23 cellular contexts compared by ENCODE assay signal in genomic region chr15:89826671-89827655, GRCh38. TPM values are rescaled to one million over a fixed set of nuclear protein-coding genes. Genes with fewer than 3 reads are reported as not detected.
DNase-seq lines count a peak whose midpoint lies in the region; ATAC-seq and TF ChIP-seq lines count a peak whose summit lies in the region.
"Had no signal": no experiment of that assay in that cellular context is flagged by ENCODE, and none has a peak within 500 bp of the region (broad histone marks: within the 10 kb centered on the region; RNA-seq: fewer than 3 reads in every experiment).

No MANE protein-coding gene starts in this region.

- ATAC-seq in activated T-cell treated with anti-CD3 and anti-CD28 coated beads, Interleukin-2, amount 50 U/mL, for 72 hours (replicated peaks in 1 of 2): no peak
- ATAC-seq in HG02798 (IDR thresholded peaks at IDR 0.05; ENCODE audit: poor library complexity, unreplicated experiment): no peak
- ATAC-seq: natural killer cell treated with Interleukin-12 subunit alpha and Interleukin-12 subunit beta and Interleukin-15 and Interleukin-18, amount 100 ng/mL, for 72 hours; PC-3 had no signal

- no peaks in the 10 kb centered on the region for H3K9me3 ChIP-seq in Caco-2
- no peaks in the 10 kb centered on the region for H3K9me3 ChIP-seq in breast epithelium
- H3K9me3 ChIP-seq in HAP-1: no peaks in the 10 kb centered on the region

- H3K27ac Mint-ChIP-seq in Caco-2 (ENCODE audit: unreplicated experiment): peak overlapping the region; percentile 46
- peak overlapping the region; percentile 89 for H3K27ac Mint-ChIP-seq in HFFc6
- H3K27ac Mint-ChIP-seq in neural crest cell (ENCODE audit: unreplicated experiment): peak overlapping the region; percentile 58
- no peak overlapping the region for H3K27ac Mint-ChIP-seq in activated T-cell treated with anti-CD3 and anti-CD28 coated beads, Interleukin-2, amount 50 U/mL, for 72 hours
- H3K27ac Mint-ChIP-seq: natural killer cell treated with Interleukin-12 subunit alpha and Interleukin-12 subunit beta and Interleukin-15 and Interleukin-18, amount 100 ng/mL, for 72 hours; stimulated activated naive CD8-positive, alpha-beta T cell treated with anti-CD3 and anti-CD28 coated beads, Interleukin-15, Interleukin-2, amounts not matched to agents 100 ng/mL and 50 ng/mL, for 24 hours; T-helper 1 cell treated with Interleukin-12 subunit alpha and Interleukin-12 subunit beta and Interleukin-4 antibody, amounts not matched to agents 30 μg/mL and 1 μg/mL, for 36 hours; type B pancreatic cell had no signal

- BruUV-seq in Caco-2 (replicated peaks; lab: Mats Ljungman, UMichigan): no TSS peak

- TF ChIP-seq CTCF in Caco-2 (IDR thresholded peaks at IDR 0.05; ENCODE audit: insufficient read depth in 1 of 2, low read depth in 1 of 2, low read length in 1 of 2, severe bottlenecking in 1 of 2, unreplicated experiment in 1 of 2) (no peak), HFFc6 (IDR thresholded peaks at IDR 0.05) (no peak), breast epithelium (IDR thresholded peaks at IDR 0.05) (no peak), neural crest cell (conservative IDR thresholded peaks at IDR 0.05) (no peak)

- H3K9me3 Mint-ChIP-seq in Caco-2 (ENCODE audit: unreplicated experiment) (no peaks in the 10 kb centered on the region), HFFc6 (no peaks in the 10 kb centered on the region), neural crest cell (no peaks in the 10 kb centered on the region)
- no peaks in the 10 kb centered on the region for H3K9me3 Mint-ChIP-seq in activated T-cell treated with anti-CD3 and anti-CD28 coated beads, Interleukin-2, amount 50 U/mL, for 72 hours
- H3K9me3 Mint-ChIP-seq: natural killer cell treated with Interleukin-12 subunit alpha and Interleukin-12 subunit beta and Interleukin-15 and Interleukin-18, amount 100 ng/mL, for 72 hours; stimulated activated naive CD8-positive, alpha-beta T cell treated with anti-CD3 and anti-CD28 coated beads, Interleukin-15, Interleukin-2, amounts not matched to agents 100 ng/mL and 50 ng/mL, for 24 hours; T-helper 1 cell treated with Interleukin-12 subunit alpha and Interleukin-12 subunit beta and Interleukin-4 antibody, amounts not matched to agents 30 μg/mL and 1 μg/mL, for 36 hours; type B pancreatic cell had no signal

- DNase-seq in Caco-2: no peak
- no peak for DNase-seq in HFFc6
- no peak for DNase-seq in breast epithelium (ENCODE audit: low spot score in 2 of 2)
- DNase-seq in neural crest cell (ENCODE audit: low read depth, low spot score): no peak
- DNase-seq in activated T-cell treated with anti-CD3 and anti-CD28 coated beads, Interleukin-2, amount 50 U/mL, for 72 hours: no peak
- DNase-seq in HAP-1 (ENCODE audit: low spot score in 2 of 2): no peak
- DNase-seq: activated CD4-positive, alpha-beta T cell treated with anti-CD3 and anti-CD28 coated beads, Interleukin-2, amount 50 U/mL, for 48 hours; AML-193; anterior cingulate cortex; COR-L47; effector memory CD4-positive, alpha-beta T cell; NCI-H187 treated with DMSO at 0.1 percent for 48 hours; NCI-H226; NCI-H82; PC-3; stimulated activated CD4-positive, alpha-beta T cell treated with anti-CD3 and anti-CD28 coated beads, Interleukin-2, amount 100 ng/mL, for 24 hours had no signal

- H3K4me1 ChIP-seq in Caco-2 (peaks cover 16% of the 10 kb centered on the region; the same call in 1 of the 2 replicates), breast epithelium (peaks cover 5 to 20% of the 10 kb centered on the region in 2 donors), HAP-1 (no peaks in the 10 kb centered on the region)

- H3K4me1 Mint-ChIP-seq in Caco-2 (ENCODE audit: low read depth, unreplicated experiment) (peaks cover 21% of the 10 kb centered on the region), HFFc6 (ENCODE audit: low read depth) (peaks cover 74% of the 10 kb centered on the region), neural crest cell (peaks cover 27% of the 10 kb centered on the region)
- no peaks in the 10 kb centered on the region for H3K4me1 Mint-ChIP-seq in activated T-cell treated with anti-CD3 and anti-CD28 coated beads, Interleukin-2, amount 50 U/mL, for 72 hours (ENCODE audit: low read depth)

- no peaks in the 10 kb centered on the region for H3K27me3 Mint-ChIP-seq in Caco-2 (ENCODE audit: insufficient read depth, unreplicated experiment)
- peaks cover 3% of the 10 kb centered on the region for H3K27me3 Mint-ChIP-seq in HFFc6 (ENCODE audit: insufficient read depth)
- H3K27me3 Mint-ChIP-seq in neural crest cell (ENCODE audit: low read depth): no peaks in the 10 kb centered on the region
- H3K27me3 Mint-ChIP-seq in activated T-cell treated with anti-CD3 and anti-CD28 coated beads, Interleukin-2, amount 50 U/mL, for 72 hours (ENCODE audit: low read depth): peaks cover 7% of the 10 kb centered on the region
- H3K27me3 Mint-ChIP-seq: natural killer cell treated with Interleukin-12 subunit alpha and Interleukin-12 subunit beta and Interleukin-15 and Interleukin-18, amount 100 ng/mL, for 72 hours had no signal

- no peaks in the 10 kb centered on the region for H3K36me3 ChIP-seq in Caco-2 (ENCODE audit: control insufficient read depth, insufficient read depth, low read length)
- H3K36me3 ChIP-seq in breast epithelium: no peaks in the 10 kb centered on the region
- H3K36me3 ChIP-seq in HAP-1 (replicated peaks): no peaks in the 10 kb centered on the region

- no peak overlapping the region for H3K4me3 Mint-ChIP-seq in Caco-2 (ENCODE audit: unreplicated experiment)
- H3K4me3 Mint-ChIP-seq in HFFc6: no peak overlapping the region
- no peak overlapping the region for H3K4me3 Mint-ChIP-seq in neural crest cell
- H3K4me3 Mint-ChIP-seq in activated T-cell treated with anti-CD3 and anti-CD28 coated beads, Interleukin-2, amount 50 U/mL, for 72 hours: no peak overlapping the region
- H3K4me3 Mint-ChIP-seq: natural killer cell treated with Interleukin-12 subunit alpha and Interleukin-12 subunit beta and Interleukin-15 and Interleukin-18, amount 100 ng/mL, for 72 hours; stimulated activated naive CD8-positive, alpha-beta T cell treated with anti-CD3 and anti-CD28 coated beads, Interleukin-15, Interleukin-2, amounts not matched to agents 100 ng/mL and 50 ng/mL, for 24 hours; T-helper 1 cell treated with Interleukin-12 subunit alpha and Interleukin-12 subunit beta and Interleukin-4 antibody, amounts not matched to agents 30 μg/mL and 1 μg/mL, for 36 hours; type B pancreatic cell had no signal

- POLR2A ChIA-PET in Caco-2 (lab: Charles Lee): no interaction called here

- peak overlapping the region; percentile 79 to 90 for H3K27ac ChIP-seq in breast epithelium

- TF ChIP-seq POLR2A in breast epithelium (IDR thresholded peaks at IDR 0.05): no peak

- H3K27me3 ChIP-seq in Caco-2 (replicated peaks; ENCODE audit: control insufficient read depth, insufficient read depth, low read length) (no peaks in the 10 kb centered on the region), breast epithelium (no peaks in the 10 kb centered on the region), HAP-1 (ENCODE audit: low read depth) (no peaks in the 10 kb centered on the region)

- H3K36me3 Mint-ChIP-seq in Caco-2 (ENCODE audit: insufficient read depth, unreplicated experiment): no peaks in the 10 kb centered on the region
- H3K36me3 Mint-ChIP-seq in HFFc6 (ENCODE audit: low read depth): peaks cover 13% of the 10 kb centered on the region; the same call in 1 of the 2 replicates
- no peaks in the 10 kb centered on the region for H3K36me3 Mint-ChIP-seq in neural crest cell (ENCODE audit: low read depth)
- H3K36me3 Mint-ChIP-seq in activated T-cell treated with anti-CD3 and anti-CD28 coated beads, Interleukin-2, amount 50 U/mL, for 72 hours (ENCODE audit: insufficient read depth in 2 of 2): no peaks in the 10 kb centered on the region
- H3K36me3 Mint-ChIP-seq: natural killer cell treated with Interleukin-12 subunit alpha and Interleukin-12 subunit beta and Interleukin-15 and Interleukin-18, amount 100 ng/mL, for 72 hours; type B pancreatic cell had no signal

- in situ Hi-C loops in HAP-1 (cut with MboI; ENCODE audit: low sequenced_read_pairs): no loop called here

- no peak overlapping the region for H3K4me3 ChIP-seq in Caco-2 (ENCODE audit: low read depth, low read length)
- no peak overlapping the region for H3K4me3 ChIP-seq in breast epithelium
- H3K4me3 ChIP-seq in HAP-1: no peak overlapping the region
- H3K4me3 ChIP-seq: skin epidermis had no signal

- CTCF ChIA-PET in Caco-2 (lab: Charles Lee): no interaction called here

- intact Hi-C loops in Caco-2 (cut with micrococcal nuclease; ENCODE audit: unreplicated experiment): loop anchor here (10.0 kb wide), 1 partner anchor 62 kb away; no protein-coding TSS in a partner anchor
- intact Hi-C loops in breast epithelium (cut with DNase I; ENCODE audit: low total_unique reads): no loop called here

RNA-seq across cellular contexts. Expression of gene ANPEP, which starts 12.3 kb away (rescaled TPM):
- total RNA-seq in Caco-2 (2022) (1.9 and 3.8 TPM in 2 replicates), breast epithelium (100 to 1,000 TPM in 2 of 3 donors, 10 to 100 TPM in 1; 26.5 to 129 (median 106) TPM), neural crest cell (0.45 and 0.77 TPM in 2 replicates)
- 100 to 1,000 TPM; 502 to 857 (median 524) TPM for total RNA-seq in HFFc6 (2021; fragmentation: NEBNext Ultra II Directional; extraction: Animal tissue kit (Norgen Biotek cat#: 25700))
- under 1 TPM; 0.28 to 0.43 TPM for total RNA-seq in activated T-cell treated with anti-CD3 and anti-CD28 coated beads, Interleukin-2, amount 50 U/mL, for 72 hours

RNA-seq across cellular contexts. Expression of gene MESP2, which starts 50.8 kb away (rescaled TPM):
- total RNA-seq in Caco-2 (2022) (0.32 and 0.70 TPM in 2 replicates), breast epithelium (1 to 10 TPM in 1 of 3 donors, under 1 TPM in 1, not detected in 1; 0.64 to 2.3 TPM), neural crest cell (0.36 and 0.42 TPM in 2 replicates)
- total RNA-seq in HFFc6 (2021; fragmentation: NEBNext Ultra II Directional; extraction: Animal tissue kit (Norgen Biotek cat#: 25700)): under 1 TPM in 3 of 6 experiments, not detected in 3; 0.19 to 0.26 (median 0.21) TPM
- not detected for total RNA-seq in activated T-cell treated with anti-CD3 and anti-CD28 coated beads, Interleukin-2, amount 50 U/mL, for 72 hours
- total RNA-seq: natural killer cell treated with Interleukin-12 subunit alpha and Interleukin-12 subunit beta and Interleukin-15 and Interleukin-18, amount 100 ng/mL, for 72 hours; pulmonary artery endothelial cell had no signal
